Comparison of ENCODE assay signal across 13 cellular contexts in genomic region chr1:17844146-17844826, GRCh38.
"Had no signal": no experiment of that assay in that cellular context is flagged by ENCODE, and none has a peak within 500 bp of the region (broad histone marks: within the 10 kb centered on the region; RNA-seq: fewer than 3 reads in every experiment).

No MANE protein-coding gene starts in this region.

- H3K36me3 ChIP-seq: upper lobe of left lung had no signal

- H3K27ac ChIP-seq: upper lobe of left lung had no signal

- H3K36me3 Mint-ChIP-seq: activated naive CD4-positive, alpha-beta T cell treated with anti-CD3 and anti-CD28 coated beads, Interleukin-2, amount 50 U/mL, for 24 hours; brain; memory B cell; natural killer cell had no signal

- H3K27ac Mint-ChIP-seq: activated naive CD4-positive, alpha-beta T cell treated with anti-CD3 and anti-CD28 coated beads, Interleukin-2, amount 50 U/mL, for 24 hours; endodermal cell; memory B cell; natural killer cell had no signal

- H3K9me3 Mint-ChIP-seq: activated naive CD4-positive, alpha-beta T cell treated with anti-CD3 and anti-CD28 coated beads, Interleukin-2, amount 50 U/mL, for 24 hours; endodermal cell had no signal

- DNase-seq: amniotic stem cell; cerebellar nuclear complex; endodermal cell; natural killer cell; nucleus accumbens; stimulated activated CD4-positive, alpha-beta T cell treated with anti-CD3 and anti-CD28 coated beads, Interleukin-12 subunit alpha, Interleukin-12 subunit beta, amount 100 ng/mL, for 4 hours; stimulated activated naive CD4-positive, alpha-beta T cell; upper lobe of left lung had no signal

- H3K27me3 ChIP-seq: upper lobe of left lung had no signal

- H3K4me3 Mint-ChIP-seq: activated naive CD4-positive, alpha-beta T cell treated with anti-CD3 and anti-CD28 coated beads, Interleukin-2, amount 50 U/mL, for 24 hours; brain; endodermal cell; memory B cell; natural killer cell had no signal

- ATAC-seq: activated CD4-positive, CD25-positive, alpha-beta regulatory T cell treated with anti-CD3 and anti-CD28 coated beads, Interleukin-2, amount 50 U/mL, for 24 hours; left lobe of liver; natural killer cell had no signal

- H3K4me3 ChIP-seq: upper lobe of left lung had no signal

- H3K4me1 Mint-ChIP-seq: activated naive CD4-positive, alpha-beta T cell treated with anti-CD3 and anti-CD28 coated beads, Interleukin-2, amount 50 U/mL, for 24 hours; memory B cell; natural killer cell had no signal

- H3K9me3 ChIP-seq: upper lobe of left lung had no signal
